In the genomic region with DNA sequence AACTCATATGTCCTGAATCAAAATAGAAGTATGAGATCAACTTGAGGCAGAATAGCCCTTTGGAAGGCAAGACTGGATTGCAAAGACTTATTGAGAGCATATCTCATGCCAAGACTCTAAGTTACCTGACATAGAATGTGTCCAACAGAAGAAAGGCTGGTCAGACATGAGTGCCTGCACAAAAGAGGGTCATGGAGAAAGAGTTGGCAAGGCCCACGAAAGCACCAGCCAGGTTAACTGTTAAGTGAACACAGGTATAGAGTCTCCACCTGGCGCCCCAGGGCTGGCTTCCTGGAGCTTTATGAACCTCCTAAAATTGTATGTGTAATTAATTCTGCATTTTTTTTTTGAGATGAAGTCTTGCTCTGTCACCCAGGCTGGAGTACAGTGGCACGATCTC, we compare ENCODE assay signal across 5 cellular contexts.
"Had no signal": no experiment of that assay in that cellular context is flagged by ENCODE, and none has a peak within 500 bp of the region (broad histone marks: within the 10 kb centered on the region; RNA-seq: fewer than 3 reads in every experiment).

No MANE protein-coding gene starts in this region.

- H3K27ac ChIP-seq: HL-60 had no signal

- H3K4me3 ChIP-seq: GM23338 had no signal

- H3K27ac Mint-ChIP-seq: GM23338, H9, IgD-negative memory B cell had no signal

- H3K9me3 Mint-ChIP-seq: GM23338, H9, IgD-negative memory B cell had no signal

- H3K36me3 Mint-ChIP-seq: IgD-negative memory B cell had no signal

- H3K4me3 Mint-ChIP-seq: GM23338, H9, IgD-negative memory B cell had no signal

- DNase-seq: H9, HCEC 1CT had no signal
